1 cellular context compared by ENCODE assay signal in the genomic region with DNA sequence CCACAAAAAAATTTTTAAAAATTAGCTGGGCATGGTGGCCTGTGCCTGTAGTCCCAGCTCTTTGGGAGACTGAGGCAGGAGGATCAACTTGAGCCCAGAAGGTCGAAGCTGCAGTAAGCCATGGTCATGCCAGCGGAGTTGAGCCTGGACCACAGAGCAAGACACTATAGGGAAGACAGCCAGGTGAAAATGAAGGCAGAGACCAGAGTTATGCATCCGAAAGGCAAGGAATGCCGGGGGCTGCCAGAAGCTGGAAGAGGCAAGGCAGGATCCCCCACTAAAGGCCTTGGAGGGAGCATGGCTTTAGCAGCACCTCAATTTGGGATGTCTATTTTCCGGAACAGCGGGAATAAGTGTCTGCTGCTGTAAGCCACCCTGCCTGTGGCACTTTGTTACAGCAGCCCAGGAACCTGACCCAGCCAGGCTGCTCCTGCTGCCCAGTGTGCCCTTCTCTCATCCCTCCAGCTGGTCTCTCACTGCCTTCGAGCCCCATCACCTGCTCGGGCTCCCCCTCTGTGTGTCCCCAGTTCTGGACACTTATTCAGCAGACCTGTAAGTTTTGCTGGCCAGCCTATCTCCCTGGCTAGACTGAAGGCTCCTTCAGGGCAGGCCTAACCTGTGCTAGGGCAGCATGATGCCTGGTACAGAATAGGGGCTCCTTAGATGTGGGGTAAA.
TF ChIP-seq lines count a peak whose summit lies in the region.

No MANE protein-coding gene starts in this region.

TF ChIP-seq in HCT116, 20 proteins besides CTCF, POLR2A, EP300 and RAD21 (continued from another document):
- TF ChIP-seq, protein P1, sequence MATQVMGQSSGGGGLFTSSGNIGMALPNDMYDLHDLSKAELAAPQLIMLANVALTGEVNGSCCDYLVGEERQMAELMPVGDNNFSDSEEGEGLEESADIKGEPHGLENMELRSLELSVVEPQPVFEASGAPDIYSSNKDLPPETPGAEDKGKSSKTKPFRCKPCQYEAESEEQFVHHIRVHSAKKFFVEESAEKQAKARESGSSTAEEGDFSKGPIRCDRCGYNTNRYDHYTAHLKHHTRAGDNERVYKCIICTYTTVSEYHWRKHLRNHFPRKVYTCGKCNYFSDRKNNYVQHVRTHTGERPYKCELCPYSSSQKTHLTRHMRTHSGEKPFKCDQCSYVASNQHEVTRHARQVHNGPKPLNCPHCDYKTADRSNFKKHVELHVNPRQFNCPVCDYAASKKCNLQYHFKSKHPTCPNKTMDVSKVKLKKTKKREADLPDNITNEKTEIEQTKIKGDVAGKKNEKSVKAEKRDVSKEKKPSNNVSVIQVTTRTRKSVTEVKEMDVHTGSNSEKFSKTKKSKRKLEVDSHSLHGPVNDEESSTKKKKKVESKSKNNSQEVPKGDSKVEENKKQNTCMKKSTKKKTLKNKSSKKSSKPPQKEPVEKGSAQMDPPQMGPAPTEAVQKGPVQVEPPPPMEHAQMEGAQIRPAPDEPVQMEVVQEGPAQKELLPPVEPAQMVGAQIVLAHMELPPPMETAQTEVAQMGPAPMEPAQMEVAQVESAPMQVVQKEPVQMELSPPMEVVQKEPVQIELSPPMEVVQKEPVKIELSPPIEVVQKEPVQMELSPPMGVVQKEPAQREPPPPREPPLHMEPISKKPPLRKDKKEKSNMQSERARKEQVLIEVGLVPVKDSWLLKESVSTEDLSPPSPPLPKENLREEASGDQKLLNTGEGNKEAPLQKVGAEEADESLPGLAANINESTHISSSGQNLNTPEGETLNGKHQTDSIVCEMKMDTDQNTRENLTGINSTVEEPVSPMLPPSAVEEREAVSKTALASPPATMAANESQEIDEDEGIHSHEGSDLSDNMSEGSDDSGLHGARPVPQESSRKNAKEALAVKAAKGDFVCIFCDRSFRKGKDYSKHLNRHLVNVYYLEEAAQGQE (IDR thresholded peaks at IDR 0.05; ENCODE audit: low read depth): no peak
- TF ChIP-seq YY1 (IDR thresholded peaks at IDR 0.05; ENCODE audit: extremely low read depth, insufficient replicate concordance, low read depth, low read length) (no peak), SP1 (IDR thresholded peaks at IDR 0.05; ENCODE audit: low read depth) (no peak), POLR2AphosphoS5 (IDR thresholded peaks at IDR 0.05; ENCODE audit: low read depth, low read length) (no peak; the same call in 1 of the 2 replicates), TCF7L2 (IDR thresholded peaks at IDR 0.05; ENCODE audit: borderline replicate concordance, extremely low read depth, insufficient read depth, insufficient read length) (no peak), ZFX (IDR thresholded peaks at IDR 0.05) (no peak), SRF (IDR thresholded peaks at IDR 0.05; ENCODE audit: low read depth) (no peak), ZBTB33 (IDR thresholded peaks at IDR 0.05; ENCODE audit: extremely low read depth, insufficient replicate concordance, low read length) (no peak), SIN3A (IDR thresholded peaks at IDR 0.05; ENCODE audit: low read depth) (no peak), ELF1 (IDR thresholded peaks at IDR 0.05; ENCODE audit: borderline replicate concordance, low read depth) (no peak), CEBPB (IDR thresholded peaks at IDR 0.05; ENCODE audit: low read depth) (no peak), EGR1 (IDR thresholded peaks at IDR 0.05; ENCODE audit: low read depth) (no peak), EZH2 (IDR thresholded peaks at IDR 0.05) (no peak)
- TF ChIP-seq, protein P2, sequence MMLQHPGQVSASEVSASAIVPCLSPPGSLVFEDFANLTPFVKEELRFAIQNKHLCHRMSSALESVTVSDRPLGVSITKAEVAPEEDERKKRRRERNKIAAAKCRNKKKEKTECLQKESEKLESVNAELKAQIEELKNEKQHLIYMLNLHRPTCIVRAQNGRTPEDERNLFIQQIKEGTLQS (IDR thresholded peaks at IDR 0.05): no peak
